16 cellular contexts compared by ENCODE assay signal in the genomic region with DNA sequence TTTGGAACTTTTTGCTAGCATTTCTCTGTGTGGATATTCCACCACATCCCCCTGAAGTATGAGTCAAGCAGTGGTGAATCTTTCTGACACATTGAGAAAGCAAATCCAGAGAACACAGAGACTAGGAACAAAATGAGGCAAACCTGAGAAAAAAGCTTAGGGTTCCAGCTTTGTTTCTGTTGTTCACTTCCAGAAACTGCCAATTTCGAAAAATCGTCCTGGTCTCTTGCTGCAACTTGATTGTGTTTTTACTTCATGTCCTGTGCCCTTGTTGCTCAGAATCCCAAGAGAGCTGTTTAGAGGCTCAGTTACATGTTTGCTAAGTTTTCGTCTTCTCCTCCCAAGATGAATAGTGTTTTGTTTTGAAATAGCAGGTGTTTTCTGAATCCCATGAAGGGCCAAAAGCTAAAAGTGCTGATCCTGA. TPM values are rescaled to one million over a fixed set of nuclear protein-coding genes. Genes with fewer than 3 reads are reported as not detected.
DNase-seq lines count a peak whose midpoint lies in the region; ATAC-seq, FAIRE-seq and TF ChIP-seq lines count a peak whose summit lies in the region.
"Had no signal": no experiment of that assay in that cellular context is flagged by ENCODE, and none has a peak within 500 bp of the region (broad histone marks: within the 10 kb centered on the region; RNA-seq: fewer than 3 reads in every experiment).

No MANE protein-coding gene starts in this region.

- H3K9me3 ChIP-seq in OCI-LY1 (ENCODE audit: low read length) = no peaks in the 10 kb centered on the region
- H3K9me3 ChIP-seq: left ventricle myocardium inferior, thoracic aorta had no signal

- H3K9me2 ChIP-seq in OCI-LY1 (ENCODE audit: low read depth, low read length) = no peaks in the 10 kb centered on the region

- no peaks in the 10 kb centered on the region for H3K9me3 Mint-ChIP-seq in activated naive CD8-positive, alpha-beta T cell (ENCODE audit: low read depth)
- H3K9me3 Mint-ChIP-seq in activated naive CD8-positive, alpha-beta T cell treated with anti-CD3 and anti-CD28 coated beads for 36 hours = no peaks in the 10 kb centered on the region
- no peaks in the 10 kb centered on the region for H3K9me3 Mint-ChIP-seq in endothelial cell (ENCODE audit: unreplicated experiment)
- no peaks in the 10 kb centered on the region for H3K9me3 Mint-ChIP-seq in stimulated activated naive CD8-positive, alpha-beta T cell treated with anti-CD3 and anti-CD28 coated beads, Interleukin-15, amount 100 ng/mL, for 72 hours
- H3K9me3 Mint-ChIP-seq: CD14-positive monocyte; central memory CD8-positive, alpha-beta T cell had no signal

- DNase-seq in activated naive CD8-positive, alpha-beta T cell treated with anti-CD3 and anti-CD28 coated beads for 36 hours = no peak
- DNase-seq in endothelial cell (ENCODE audit: low spot score) (no peak), urothelium cell line (ENCODE audit: low spot score) (no peak), HTR-8/SVneo (ENCODE audit: insufficient read length, low spot score) (no peak)
- DNase-seq in stimulated activated naive CD8-positive, alpha-beta T cell treated with anti-CD3 and anti-CD28 coated beads, Interleukin-15, amount 100 ng/mL, for 72 hours = no peak
- DNase-seq: left ventricle myocardium inferior; NCI-H1092; NK-92 treated with Interleukin-12 subunit alpha and Interleukin-12 subunit beta, amount 100 ng/mL, for 24 hours; posterior cingulate gyrus; SW 1271 had no signal

- H3K9ac ChIP-seq in OCI-LY1 (ENCODE audit: low read length) = peak overlapping the region; percentile 22; the same call in 1 of the 2 replicates

- H3K27ac Mint-ChIP-seq in activated naive CD8-positive, alpha-beta T cell = peak overlapping the region; percentile 64
- H3K27ac Mint-ChIP-seq in activated naive CD8-positive, alpha-beta T cell treated with anti-CD3 and anti-CD28 coated beads for 36 hours = no peak overlapping the region
- peak overlapping the region; percentile 26 for H3K27ac Mint-ChIP-seq in endothelial cell (ENCODE audit: unreplicated experiment)
- H3K27ac Mint-ChIP-seq in stimulated activated naive CD8-positive, alpha-beta T cell treated with anti-CD3 and anti-CD28 coated beads, Interleukin-15, amount 100 ng/mL, for 72 hours = peak overlapping the region in 1 of 2 donors; percentile 1

- H3K36me3 ChIP-seq in OCI-LY1 (ENCODE audit: insufficient read depth, low read length) = peaks cover 32% of the 10 kb centered on the region

- H3K4me1 ChIP-seq in OCI-LY1 (ENCODE audit: insufficient read depth, low read length, severe bottlenecking) = peaks cover 59% of the 10 kb centered on the region

- no peak overlapping the region for H2AFZ ChIP-seq in OCI-LY1 (ENCODE audit: low read length)

- no peaks in the 10 kb centered on the region for H4K20me1 ChIP-seq in OCI-LY1 (ENCODE audit: insufficient read depth, low read length)

- H3K27me3 Mint-ChIP-seq in activated naive CD8-positive, alpha-beta T cell = no peaks in the 10 kb centered on the region
- H3K27me3 Mint-ChIP-seq in activated naive CD8-positive, alpha-beta T cell treated with anti-CD3 and anti-CD28 coated beads for 36 hours = no peaks in the 10 kb centered on the region
- H3K27me3 Mint-ChIP-seq in endothelial cell (ENCODE audit: unreplicated experiment) = peaks cover 2% of the 10 kb centered on the region
- H3K27me3 Mint-ChIP-seq in stimulated activated naive CD8-positive, alpha-beta T cell treated with anti-CD3 and anti-CD28 coated beads, Interleukin-15, amount 100 ng/mL, for 72 hours = no peaks in the 10 kb centered on the region
- H3K27me3 Mint-ChIP-seq: central memory CD8-positive, alpha-beta T cell had no signal

- peaks cover 4% of the 10 kb centered on the region for H3K36me3 Mint-ChIP-seq in activated naive CD8-positive, alpha-beta T cell
- H3K36me3 Mint-ChIP-seq in activated naive CD8-positive, alpha-beta T cell treated with anti-CD3 and anti-CD28 coated beads for 36 hours = peaks cover 45% of the 10 kb centered on the region
- H3K36me3 Mint-ChIP-seq in endothelial cell (ENCODE audit: low read depth, unreplicated experiment) = peaks cover 18% of the 10 kb centered on the region

- no peak for TF ChIP-seq CTCF in OCI-LY1 (IDR thresholded peaks at IDR 0.05; ENCODE audit: low read length)
- TF ChIP-seq CTCF in endothelial cell (IDR thresholded peaks at IDR 0.05; ENCODE audit: unreplicated experiment) = no peak

- H3K4me3 Mint-ChIP-seq in activated naive CD8-positive, alpha-beta T cell = peak overlapping the region; percentile 25
- H3K4me3 Mint-ChIP-seq in activated naive CD8-positive, alpha-beta T cell treated with anti-CD3 and anti-CD28 coated beads for 36 hours = no peak overlapping the region
- H3K4me3 Mint-ChIP-seq in endothelial cell (ENCODE audit: unreplicated experiment) = no peak overlapping the region
- H3K4me3 Mint-ChIP-seq in stimulated activated naive CD8-positive, alpha-beta T cell treated with anti-CD3 and anti-CD28 coated beads, Interleukin-15, amount 100 ng/mL, for 72 hours = peak overlapping the region in 1 of 2 donors; percentile 24
- H3K4me3 Mint-ChIP-seq: CD14-positive monocyte; central memory CD8-positive, alpha-beta T cell had no signal

- peaks cover 74% of the 10 kb centered on the region for H3K4me1 Mint-ChIP-seq in activated naive CD8-positive, alpha-beta T cell (ENCODE audit: low read depth)
- H3K4me1 Mint-ChIP-seq in activated naive CD8-positive, alpha-beta T cell treated with anti-CD3 and anti-CD28 coated beads for 36 hours = peaks cover 64% of the 10 kb centered on the region
- H3K4me1 Mint-ChIP-seq in endothelial cell (ENCODE audit: unreplicated experiment) = peaks cover 57% of the 10 kb centered on the region
- peaks cover 67% of the 10 kb centered on the region for H3K4me1 Mint-ChIP-seq in stimulated activated naive CD8-positive, alpha-beta T cell treated with anti-CD3 and anti-CD28 coated beads, Interleukin-15, amount 100 ng/mL, for 72 hours

- ATAC-seq in stimulated activated naive CD8-positive, alpha-beta T cell treated with anti-CD3 and anti-CD28 coated beads, Interleukin-15, amount 100 ng/mL, for 72 hours = peak; percentile 50
- ATAC-seq in GM21360 (IDR thresholded peaks at IDR 0.05; ENCODE audit: unreplicated experiment) = no peak

- FAIRE-seq in urothelium cell line (lab: Jason Lieb, UNC) = no peak
- no peak for FAIRE-seq in HTR-8/SVneo (lab: Jason Lieb, UNC)

- peak overlapping the region; percentile 58 for H3K4me2 ChIP-seq in OCI-LY1 (ENCODE audit: low read length)

- no peaks in the 10 kb centered on the region for H3K27me3 ChIP-seq in OCI-LY1 (ENCODE audit: insufficient read depth, low read length)

- H3K4me3 ChIP-seq in OCI-LY1 (ENCODE audit: low read depth, low read length, poor library complexity, severe bottlenecking) = peak overlapping the region; percentile 36
- H3K4me3 ChIP-seq: left ventricle myocardium inferior, thoracic aorta had no signal

- no peaks in the 10 kb centered on the region for H3F3A ChIP-seq in OCI-LY1 (ENCODE audit: insufficient read depth, low read length)

- H3K79me2 ChIP-seq in OCI-LY1 (ENCODE audit: insufficient read depth, low read length) = peaks cover 74% of the 10 kb centered on the region

- H3K27ac ChIP-seq in OCI-LY1 (ENCODE audit: low read depth, low read length, poor library complexity, severe bottlenecking) = peak overlapping the region; percentile 67
- H3K27ac ChIP-seq: left ventricle myocardium inferior, thoracic aorta had no signal

RNA-seq across cellular contexts. Expression of a gene that starts 13.7 kb away (rescaled TPM):
- total RNA-seq in activated naive CD8-positive, alpha-beta T cell treated with anti-CD3 and anti-CD28 coated beads for 36 hours = 100 to 1,000 TPM; 103 to 108 TPM
- 139 TPM for total RNA-seq in endothelial cell (ENCODE audit: unreplicated experiment)

RNA-seq across cellular contexts. Expression of a gene that starts 43.9 kb away (rescaled TPM):
- total RNA-seq in activated naive CD8-positive, alpha-beta T cell treated with anti-CD3 and anti-CD28 coated beads for 36 hours = 10 to 100 TPM; 78.4 to 78.7 TPM
- total RNA-seq in endothelial cell (ENCODE audit: unreplicated experiment) = 17.7 TPM
